Comparison of ENCODE assay signal across 25 cellular contexts in genomic region chr4:100113732-100114131, GRCh38.
"Had no signal": no experiment of that assay in that cellular context is flagged by ENCODE, and none has a peak within 500 bp of the region (broad histone marks: within the 10 kb centered on the region; RNA-seq: fewer than 3 reads in every experiment).

No MANE protein-coding gene starts in this region.

- H3K27ac Mint-ChIP-seq: activated B cell treated with CpG ODN at 0.5 μM for 24 hours; activated CD4-positive, alpha-beta memory T cell treated with anti-CD3 and anti-CD28 coated beads, Interleukin-2, amount 10 ng/mL, durations not matched to agents 7 days and 5 days; activated CD8-positive, alpha-beta memory T cell treated with anti-CD3 and anti-CD28 coated beads, Interleukin-2, amount 10 ng/mL, durations not matched to agents 7 days and 5 days; activated naive CD4-positive, alpha-beta T cell treated with anti-CD3 and anti-CD28 coated beads for 36 hours; endodermal cell; mesothelial cell of epicardium; natural killer cell treated with Interleukin-12 subunit alpha and Interleukin-12 subunit beta and Interleukin-15 and Interleukin-18, amount 100 ng/mL, for 72 hours had no signal

- H3K9me3 Mint-ChIP-seq: activated B cell treated with CpG ODN at 0.5 μM for 24 hours; activated CD4-positive, alpha-beta memory T cell treated with anti-CD3 and anti-CD28 coated beads, Interleukin-2, amount 10 ng/mL, durations not matched to agents 7 days and 5 days; activated naive CD4-positive, alpha-beta T cell treated with anti-CD3 and anti-CD28 coated beads for 36 hours; central memory CD8-positive, alpha-beta T cell; mesothelial cell of epicardium; natural killer cell treated with Interleukin-12 subunit alpha and Interleukin-12 subunit beta and Interleukin-15 and Interleukin-18, amount 100 ng/mL, for 72 hours had no signal

- H3K4me3 Mint-ChIP-seq: activated B cell treated with CpG ODN at 0.5 μM for 24 hours; activated CD4-positive, alpha-beta memory T cell treated with anti-CD3 and anti-CD28 coated beads, Interleukin-2, amount 10 ng/mL, durations not matched to agents 7 days and 5 days; activated CD8-positive, alpha-beta memory T cell treated with anti-CD3 and anti-CD28 coated beads, Interleukin-2, amount 10 ng/mL, durations not matched to agents 7 days and 5 days; activated naive CD4-positive, alpha-beta T cell treated with anti-CD3 and anti-CD28 coated beads for 36 hours; central memory CD8-positive, alpha-beta T cell; endodermal cell; mesothelial cell of epicardium; natural killer cell treated with Interleukin-12 subunit alpha and Interleukin-12 subunit beta and Interleukin-15 and Interleukin-18, amount 100 ng/mL, for 72 hours had no signal

- H3K27ac ChIP-seq: ascending aorta, colonic mucosa, epithelial cell of prostate, lower lobe of right lung, tibial artery had no signal

- DNase-seq: activated B cell treated with CpG ODN at 0.5 μM for 24 hours; activated CD4-positive, alpha-beta memory T cell treated with anti-CD3 and anti-CD28 coated beads, Interleukin-2, amount 10 ng/mL, durations not matched to agents 7 days and 5 days; activated CD4-positive, alpha-beta T cell treated with anti-CD3 and anti-CD28 coated beads for 4 hours; activated CD8-positive, alpha-beta memory T cell treated with anti-CD3 and anti-CD28 coated beads, Interleukin-2, amount 10 ng/mL, durations not matched to agents 7 days and 5 days; activated naive CD4-positive, alpha-beta T cell treated with anti-CD3 and anti-CD28 coated beads for 36 hours; colonic mucosa; endodermal cell; foreskin fibroblast; glutamatergic neuron; hippocampal formation; islet precursor cell; lower lobe of right lung; nucleus accumbens; posterior cingulate gyrus; retina; stimulated activated CD4-positive, alpha-beta T cell treated with anti-CD3 and anti-CD28 coated beads, Interleukin-12 subunit alpha, Interleukin-12 subunit beta, amount 100 ng/mL, for 4 hours; stimulated activated CD4-positive, alpha-beta T cell treated with anti-CD3 and anti-CD28 coated beads, Interleukin-1b, Interleukin-23, amount 100 ng/mL, for 48 hours; stimulated activated naive CD8-positive, alpha-beta T cell treated with anti-CD3 and anti-CD28 coated beads, Interleukin-15, Interleukin-2, amounts not matched to agents 100 U/mL and 50 U/mL, for 24 hours; substantia nigra; tibial artery had no signal

- H3K4me1 ChIP-seq: ascending aorta, colonic mucosa, lower lobe of right lung had no signal

- H3K4me1 Mint-ChIP-seq: central memory CD8-positive, alpha-beta T cell had no signal

- H3K36me3 Mint-ChIP-seq: activated CD8-positive, alpha-beta memory T cell treated with anti-CD3 and anti-CD28 coated beads, Interleukin-2, amount 10 ng/mL, durations not matched to agents 7 days and 5 days; mesothelial cell of epicardium; natural killer cell treated with Interleukin-12 subunit alpha and Interleukin-12 subunit beta and Interleukin-15 and Interleukin-18, amount 100 ng/mL, for 72 hours had no signal

- ATAC-seq: activated CD8-positive, alpha-beta memory T cell treated with anti-CD3 and anti-CD28 coated beads, Interleukin-2, amount 10 ng/mL, durations not matched to agents 7 days and 5 days; lower lobe of right lung; natural killer cell treated with Interleukin-12 subunit alpha and Interleukin-12 subunit beta and Interleukin-15 and Interleukin-18, amount 100 ng/mL, for 72 hours; stimulated activated naive CD8-positive, alpha-beta T cell treated with anti-CD3 and anti-CD28 coated beads, Interleukin-15, Interleukin-2, amounts not matched to agents 100 U/mL and 50 U/mL, for 24 hours had no signal

- H3K36me3 ChIP-seq: ascending aorta, colonic mucosa, lower lobe of right lung, tibial artery had no signal

- H3K27me3 Mint-ChIP-seq: activated B cell treated with CpG ODN at 0.5 μM for 24 hours; activated CD8-positive, alpha-beta memory T cell treated with anti-CD3 and anti-CD28 coated beads, Interleukin-2, amount 10 ng/mL, durations not matched to agents 7 days and 5 days; central memory CD8-positive, alpha-beta T cell; natural killer cell treated with Interleukin-12 subunit alpha and Interleukin-12 subunit beta and Interleukin-15 and Interleukin-18, amount 100 ng/mL, for 72 hours had no signal

- H3K4me3 ChIP-seq: ascending aorta, colonic mucosa, lower lobe of right lung, tibial artery had no signal

- H3K9me3 ChIP-seq: ascending aorta, colonic mucosa, lower lobe of right lung, tibial artery had no signal

- H3K27me3 ChIP-seq: ascending aorta, colonic mucosa, tibial artery had no signal
